In the genomic region with DNA sequence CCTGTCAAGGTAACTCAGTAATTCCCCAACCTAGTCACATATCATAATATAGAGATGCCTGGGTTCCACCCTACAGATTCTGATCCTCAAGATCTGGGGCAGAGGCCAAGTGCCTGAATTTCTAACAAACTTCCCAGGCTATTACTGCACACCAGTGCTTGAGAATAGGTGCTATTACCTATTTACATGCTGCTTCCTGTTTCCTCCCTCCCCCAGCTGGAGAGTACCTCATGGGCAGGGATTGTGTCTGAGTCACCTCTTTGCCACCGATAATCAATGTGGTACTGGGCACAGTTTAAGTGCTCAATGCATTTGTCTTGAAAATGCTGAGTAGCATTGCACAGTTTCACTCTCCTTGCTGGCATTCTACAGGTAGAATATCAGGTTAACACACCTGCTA, we compare ENCODE assay signal across 24 cellular contexts.
DNase-seq lines count a peak whose midpoint lies in the region; ATAC-seq, FAIRE-seq and TF ChIP-seq lines count a peak whose summit lies in the region.
"Had no signal": no experiment of that assay in that cellular context is flagged by ENCODE, and none has a peak within 500 bp of the region (broad histone marks: within the 10 kb centered on the region; RNA-seq: fewer than 3 reads in every experiment).

No MANE protein-coding gene starts in this region.

- H3K36me3 ChIP-seq in GM12878 (ENCODE audit: control insufficient read depth in 2 of 2, insufficient read depth in 2 of 2, low read length in 1 of 2) (no peaks in the 10 kb centered on the region), mucosa of descending colon (ENCODE audit: low read depth) (no peaks in the 10 kb centered on the region)
- H3K36me3 ChIP-seq: MG63 had no signal

- TF ChIP-seq POLR2A in GM12878 (IDR thresholded peaks at IDR 0.05; ENCODE audit: low read depth, low read length), result no peak

- BruUV-seq in GM12878 (replicated peaks; lab: Mats Ljungman, UMichigan), result no TSS peak

- no peaks in the 10 kb centered on the region for H3K9me3 Mint-ChIP-seq in natural killer cell

- no peak overlapping the region for H3K27ac Mint-ChIP-seq in natural killer cell
- H3K27ac Mint-ChIP-seq: IgD-negative memory B cell had no signal

- CTCF ChIA-PET in GM12878 (lab: Yijun Ruan, JAX), result interaction anchor here (1.2 to 2.2 kb wide), 3 partner anchors 8 to 97 kb away, joined by 3 to 7 read pairs (median 4); no protein-coding TSS in a partner anchor

- no peaks in the 10 kb centered on the region for H3K79me2 ChIP-seq in GM12878 (ENCODE audit: control insufficient read depth, insufficient read depth, low read length)

- peaks cover 9 to 16% of the 10 kb centered on the region in 2 donors for H3K27me3 Mint-ChIP-seq in natural killer cell (ENCODE audit: low read depth in 2 of 2)

- no peaks in the 10 kb centered on the region; the same call in 2 of the 3 replicates for H3K9me3 ChIP-seq in GM12878 (replicated peaks; ENCODE audit: control insufficient read depth, insufficient read depth, low read length)
- H3K9me3 ChIP-seq in mucosa of descending colon, result no peaks in the 10 kb centered on the region
- H3K9me3 ChIP-seq: MG63 had no signal

- peak; percentile 74 for ATAC-seq in GM12878
- peak; percentile 84 for ATAC-seq in mucosa of descending colon
- ATAC-seq in natural killer cell, result no peak
- ATAC-seq: Panc1 had no signal

- in situ Hi-C loops in GM12878 (cut with MboI), result no loop called here

- RAD21 ChIA-PET in GM12878 (lab: Charles Lee; ENCODE audit: unreplicated experiment), result interaction anchor here (1.0 kb wide), 1 partner anchor 62 kb away, joined by 3 read pairs; no protein-coding TSS in a partner anchor

- TF ChIP-seq RAD21 in GM12878 (IDR thresholded peaks at IDR 0.05; ENCODE audit: insufficient read depth, low read depth, low read length), result no peak

- POLR2A ChIA-PET in GM12878 (lab: Charles Lee), result interaction anchor here (1.7 kb wide), 1 partner anchor 168 kb away, joined by 3 read pairs; no protein-coding TSS in a partner anchor

- no peaks in the 10 kb centered on the region for H3K4me1 Mint-ChIP-seq in natural killer cell

- no peak overlapping the region for H3K4me2 ChIP-seq in GM12878 (ENCODE audit: control insufficient read depth, insufficient read depth)

- no peak overlapping the region for H3K9ac ChIP-seq in GM12878 (ENCODE audit: control insufficient read depth, insufficient read depth, low read length)

- SMC1A ChIA-PET in GM12878 (lab: Charles Lee; ENCODE audit: uncharacterized antibody, unreplicated experiment), result interaction anchor here (0.7 to 1.3 kb wide), 3 partner anchors 10 to 217 kb away, joined by 3 to 5 read pairs (median 3); no protein-coding TSS in a partner anchor

- WGBS in GM12878 (ENCODE audit: insufficient coverage, insufficient replicate concordance, low lambda C conversion rate, missing lambda C conversion rate), result 22% methylated on average over 1 of the region's 1 CpG

- intact Hi-C loops in GM12878 (cut with micrococcal nuclease; ENCODE audit: unreplicated experiment), result no loop called here
- intact Hi-C loops in mucosa of descending colon (cut with DNase I, micrococcal nuclease), result loop anchor here in 1 of 2 donors (5.0 kb wide), 1 partner anchor 96 kb away; no protein-coding TSS in a partner anchor
- intact Hi-C loops in natural killer cell (cut with micrococcal nuclease), result no loop called here

- peak; percentile 51 for DNase-seq in DMS153 (lab: John Stamatoyannopoulos, UW)
- DNase-seq in DMS153 treated with DMSO at 0.1 percent for 48 hours (lab: John Stamatoyannopoulos, UW; ENCODE audit: unreplicated experiment), result no peak
- DNase-seq in DMS53 treated with DMSO at 0.1 percent for 48 hours (lab: John Stamatoyannopoulos, UW; ENCODE audit: unreplicated experiment), result peak; percentile 48
- no peak for DNase-seq in GM12878 (ENCODE audit: low read depth, low spot score)
- DNase-seq in mucosa of descending colon, result peak in 1 of 3 donors; percentile 11
- no peak for DNase-seq in kidney glomerular epithelial cell (lab: John Stamatoyannopoulos, UW)
- no peak for DNase-seq in T-helper 1 cell
- DNase-seq in natural killer cell, result no peak
- DNase-seq: AML-193, EL, Karpas-422, MG63, NCI-H1092, NCI-H1694, NCI-H2081 treated with DMSO at 0.1 percent for 48 hours, NCI-H82, Right ventricle myocardium superior, SW 1271 had no signal

- TF ChIP-seq CTCF in GM12878 (IDR thresholded peaks at IDR 0.05 in 2 of 3, conservative IDR thresholded peaks at IDR 0.05 in 1 of 3; ENCODE audit: control insufficient read depth in 2 of 3, extremely low read depth in 1 of 3, insufficient read depth in 1 of 3, low read depth in 3 of 3, low read length in 3 of 3) (no peak), mucosa of descending colon (IDR thresholded peaks at IDR 0.05) (no peak), natural killer cell (IDR thresholded peaks at IDR 0.05) (no peak)

- H4K20me1 ChIP-seq in GM12878 (ENCODE audit: control insufficient read depth, insufficient read depth), result no peaks in the 10 kb centered on the region

- no peak overlapping the region for H3K27ac ChIP-seq in GM12878 (ENCODE audit: control insufficient read depth, insufficient read depth)
- H3K27ac ChIP-seq: 22Rv1, C4-2B had no signal

- no peaks in the 10 kb centered on the region for H3K36me3 Mint-ChIP-seq in natural killer cell
- H3K36me3 Mint-ChIP-seq: IgD-negative memory B cell had no signal

- TF ChIP-seq EP300 in GM12878 (IDR thresholded peaks at IDR 0.05; ENCODE audit: borderline replicate concordance in 1 of 2, control insufficient read depth in 1 of 2, low read depth in 2 of 2, low read length in 2 of 2), result no peak

- no peaks in the 10 kb centered on the region for H3K27me3 ChIP-seq in GM12878 (replicated peaks in 1 of 2; ENCODE audit: control insufficient read depth in 2 of 2, insufficient read depth in 2 of 2, low read length in 1 of 2)
- H3K27me3 ChIP-seq: MG63 had no signal

- no peak overlapping the region for H2AFZ ChIP-seq in GM12878 (ENCODE audit: control insufficient read depth, low read depth, low read length)

- H3K4me3 ChIP-seq in GM12878, result no peak overlapping the region
- H3K4me3 ChIP-seq in mucosa of descending colon, result no peak overlapping the region
- H3K4me3 ChIP-seq: MG63 had no signal

- FAIRE-seq in GM12878 (lab: Jason Lieb, UNC), result no peak
- FAIRE-seq: GM18507, H1 had no signal

- H3K4me1 ChIP-seq in GM12878 (ENCODE audit: control insufficient read depth, insufficient read depth, low read length) (peaks cover 5% of the 10 kb centered on the region; the same call in 1 of the 2 replicates), mucosa of descending colon (ENCODE audit: low read depth) (no peaks in the 10 kb centered on the region)

- no peak overlapping the region for H3K4me3 Mint-ChIP-seq in natural killer cell
- H3K4me3 Mint-ChIP-seq: IgD-negative memory B cell had no signal

TF ChIP-seq in GM12878, 131 proteins besides CTCF, POLR2A, EP300 and RAD21 (continues in another document):
- TF ChIP-seq MTA2 (IDR thresholded peaks at IDR 0.05; ENCODE audit: low read depth), result no peak
- TF ChIP-seq, protein P1, sequence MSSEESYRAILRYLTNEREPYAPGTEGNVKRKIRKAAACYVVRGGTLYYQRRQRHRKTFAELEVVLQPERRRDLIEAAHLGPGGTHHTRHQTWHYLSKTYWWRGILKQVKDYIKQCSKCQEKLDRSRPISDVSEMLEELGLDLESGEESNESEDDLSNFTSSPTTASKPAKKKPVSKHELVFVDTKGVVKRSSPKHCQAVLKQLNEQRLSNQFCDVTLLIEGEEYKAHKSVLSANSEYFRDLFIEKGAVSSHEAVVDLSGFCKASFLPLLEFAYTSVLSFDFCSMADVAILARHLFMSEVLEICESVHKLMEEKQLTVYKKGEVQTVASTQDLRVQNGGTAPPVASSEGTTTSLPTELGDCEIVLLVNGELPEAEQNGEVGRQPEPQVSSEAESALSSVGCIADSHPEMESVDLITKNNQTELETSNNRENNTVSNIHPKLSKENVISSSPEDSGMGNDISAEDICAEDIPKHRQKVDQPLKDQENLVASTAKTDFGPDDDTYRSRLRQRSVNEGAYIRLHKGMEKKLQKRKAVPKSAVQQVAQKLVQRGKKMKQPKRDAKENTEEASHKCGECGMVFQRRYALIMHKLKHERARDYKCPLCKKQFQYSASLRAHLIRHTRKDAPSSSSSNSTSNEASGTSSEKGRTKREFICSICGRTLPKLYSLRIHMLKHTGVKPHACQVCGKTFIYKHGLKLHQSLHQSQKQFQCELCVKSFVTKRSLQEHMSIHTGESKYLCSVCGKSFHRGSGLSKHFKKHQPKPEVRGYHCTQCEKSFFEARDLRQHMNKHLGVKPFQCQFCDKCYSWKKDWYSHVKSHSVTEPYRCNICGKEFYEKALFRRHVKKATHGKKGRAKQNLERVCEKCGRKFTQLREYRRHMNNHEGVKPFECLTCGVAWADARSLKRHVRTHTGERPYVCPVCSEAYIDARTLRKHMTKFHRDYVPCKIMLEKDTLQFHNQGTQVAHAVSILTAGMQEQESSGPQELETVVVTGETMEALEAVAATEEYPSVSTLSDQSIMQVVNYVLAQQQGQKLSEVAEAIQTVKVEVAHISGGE (CRISPR knock-in tag; IDR thresholded peaks at IDR 0.05), result no peak
- TF ChIP-seq RCOR1 (conservative IDR thresholded peaks at IDR 0.05; ENCODE audit: low read depth, low read length), result no peak
- TF ChIP-seq SREBF1 (IDR thresholded peaks at IDR 0.05; ENCODE audit: low read length), result no peak
- no peak for TF ChIP-seq ZZZ3 (IDR thresholded peaks at IDR 0.05; ENCODE audit: control insufficient read depth, insufficient read length, low read depth)
- TF ChIP-seq STAT1 (conservative IDR thresholded peaks at IDR 0.05), result no peak
- TF ChIP-seq, protein P2, sequence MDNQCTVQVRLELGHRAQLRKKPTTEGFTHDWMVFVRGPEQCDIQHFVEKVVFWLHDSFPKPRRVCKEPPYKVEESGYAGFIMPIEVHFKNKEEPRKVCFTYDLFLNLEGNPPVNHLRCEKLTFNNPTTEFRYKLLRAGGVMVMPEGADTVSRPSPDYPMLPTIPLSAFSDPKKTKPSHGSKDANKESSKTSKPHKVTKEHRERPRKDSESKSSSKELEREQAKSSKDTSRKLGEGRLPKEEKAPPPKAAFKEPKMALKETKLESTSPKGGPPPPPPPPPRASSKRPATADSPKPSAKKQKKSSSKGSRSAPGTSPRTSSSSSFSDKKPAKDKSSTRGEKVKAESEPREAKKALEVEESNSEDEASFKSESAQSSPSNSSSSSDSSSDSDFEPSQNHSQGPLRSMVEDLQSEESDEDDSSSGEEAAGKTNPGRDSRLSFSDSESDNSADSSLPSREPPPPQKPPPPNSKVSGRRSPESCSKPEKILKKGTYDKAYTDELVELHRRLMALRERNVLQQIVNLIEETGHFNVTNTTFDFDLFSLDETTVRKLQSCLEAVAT (IDR thresholded peaks at IDR 0.05), result no peak
- TF ChIP-seq KAT2A (conservative IDR thresholded peaks at IDR 0.05; ENCODE audit: control insufficient read depth, low read depth, low read length), result no peak
- no peak for TF ChIP-seq CHD4 (IDR thresholded peaks at IDR 0.05)
- no peak for TF ChIP-seq CHD2 (IDR thresholded peaks at IDR 0.05; ENCODE audit: borderline replicate concordance, low read depth, low read length)
- no peak for TF ChIP-seq CBFB (IDR thresholded peaks at IDR 0.05; ENCODE audit: low read depth)
- TF ChIP-seq NR2F1 (conservative IDR thresholded peaks at IDR 0.05), result no peak
- no peak for TF ChIP-seq STAT3 (IDR thresholded peaks at IDR 0.05; ENCODE audit: low read depth, low read length)
- TF ChIP-seq RFX5 (IDR thresholded peaks at IDR 0.05; ENCODE audit: low read depth, low read length), result no peak

Comparison
In these comparisons a context has a peak if more than half of its experiments do, and no peak if none do; other contexts are left out.
1. DNase-seq: peak in DMS153 (single experiment) and DMS53 treated with DMSO at 0.1 percent for 48 hours (single experiment); none in DMS153 treated with DMSO at 0.1 percent for 48 hours (single experiment), GM12878 (single experiment), kidney glomerular epithelial cell (single experiment), T-helper 1 cell (0 of 5) and natural killer cell (single experiment).
2. ATAC-seq: peak in GM12878 (single experiment) and mucosa of descending colon (single experiment); none in natural killer cell (0 of 3).